13 cellular contexts compared by ENCODE assay signal in the genomic region with DNA sequence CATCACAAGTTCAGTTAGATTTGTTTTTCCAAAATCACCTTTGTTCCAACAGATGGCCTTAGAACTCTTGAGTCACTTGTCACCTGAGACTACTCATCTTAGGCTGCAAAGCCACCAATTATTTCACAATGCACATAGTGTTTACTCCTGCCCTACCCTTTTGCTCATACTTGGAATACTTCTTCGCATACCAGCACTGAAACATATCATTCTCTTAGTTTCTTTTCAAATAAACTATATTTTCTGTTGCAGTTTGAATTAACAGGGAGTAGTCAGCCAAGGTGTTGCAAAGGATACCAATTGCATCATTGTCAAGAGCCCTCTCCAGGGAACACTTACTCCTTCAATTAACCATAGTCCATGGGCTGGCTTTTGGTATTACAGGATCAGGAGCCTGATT.
A peak's percentile ranks its signal among the peaks of the same experiment; 100 is the strongest.
DNase-seq lines count a peak whose midpoint lies in the region; ATAC-seq, FAIRE-seq and TF ChIP-seq lines count a peak whose summit lies in the region.
"Had no signal": no experiment of that assay in that cellular context is flagged by ENCODE, and none has a peak within 500 bp of the region (broad histone marks: within the 10 kb centered on the region; RNA-seq: fewer than 3 reads in every experiment).

No MANE protein-coding gene starts in this region.

- ATAC-seq in A549 (peak; percentile 91 to 96), Right ventricle myocardium inferior (no peak), heart right ventricle (no peak)

- peak; percentile 69 to 85; a peak in 3 of 5 replicates for TF ChIP-seq EP300 in A549 (IDR thresholded peaks at IDR 0.05)

- no peak overlapping the region for H3K4me3 ChIP-seq in A549
- H3K4me3 ChIP-seq in heart right ventricle: no peak overlapping the region
- H3K4me3 ChIP-seq: right lobe of liver, transverse colon had no signal

- CTCF ChIA-PET in A549 (lab: Yijun Ruan, JAX): no interaction called here

- H3K27me3 ChIP-seq in heart right ventricle: no peaks in the 10 kb centered on the region
- H3K27me3 ChIP-seq: right lobe of liver, transverse colon had no signal

- intact Hi-C loops in Right ventricle myocardium inferior (cut with DNase I): no loop called here
- intact Hi-C loops in heart right ventricle (cut with DNase I): no loop called here

- H3K4me2 ChIP-seq in A549: peak overlapping the region; percentile 66

- no peak for TF ChIP-seq CTCF in A549 (IDR thresholded peaks at IDR 0.05)
- no peak for TF ChIP-seq CTCF in heart right ventricle (IDR thresholded peaks at IDR 0.05)

- POLR2A ChIA-PET in A549 (lab: Yijun Ruan, JAX): no interaction called here

- peaks cover 48% of the 10 kb centered on the region for H3K4me1 ChIP-seq in A549
- H3K4me1 ChIP-seq in heart right ventricle: peaks cover 0 to 12% (median 0%) of the 10 kb centered on the region in 9 donors
- H3K4me1 ChIP-seq: transverse colon had no signal

- WGBS in A549 (ENCODE audit: missing lambda C conversion rate): 3% methylated on average over 1 of the region's 1 CpG
- 90 to 93% methylated on average over 1 of the region's 1 CpG for WGBS in heart right ventricle, 2 donors

- peaks cover 0 to 22% (median 0%) of the 10 kb centered on the region in 9 donors for H3K36me3 ChIP-seq in heart right ventricle
- H3K36me3 ChIP-seq: right lobe of liver had no signal

- H3K9me3 ChIP-seq in A549: peaks cover 9% of the 10 kb centered on the region
- peaks cover 0 to 15% (median 6%) of the 10 kb centered on the region in 11 donors for H3K9me3 ChIP-seq in heart right ventricle
- H3K9me3 ChIP-seq: right lobe of liver had no signal

- peak overlapping the region; percentile 79 to 81 for H3K27ac ChIP-seq in A549
- no peak overlapping the region for H3K27ac ChIP-seq in heart right ventricle
- H3K27ac ChIP-seq: right lobe of liver, transverse colon had no signal

- peak; percentile 39 for FAIRE-seq in A549 (lab: Jason Lieb, UNC)

- TF ChIP-seq POLR2A in A549 (IDR thresholded peaks at IDR 0.05; ENCODE audit: low read length): no peak

- no peak; a peak in 3 of 5 replicates for TF ChIP-seq RAD21 in A549 (conservative IDR thresholded peaks at IDR 0.05 in 1 of 2, IDR thresholded peaks at IDR 0.05 in 1 of 2)

- DNase-seq in A549 (ENCODE audit: low read depth in 1 of 2, low spot score in 1 of 2) (peak; percentile 41 to 85), H4 (ENCODE audit: low spot score) (peak; percentile 75), SW480 (ENCODE audit: low spot score) (peak; percentile 73), iPS-NIHi11 (ENCODE audit: low spot score) (peak; percentile 27), Right ventricle myocardium inferior (ENCODE audit: missing footprints) (no peak), heart right ventricle (no peak)
- no peak for DNase-seq in stimulated activated CD8-positive, alpha-beta memory T cell treated with anti-CD3 and anti-CD28 coated beads, Interleukin-4, amount 100 ng/mL, for 48 hours
- DNase-seq in activated effector memory CD4-positive, alpha-beta T cell treated with Interleukin-2 at 50 U/mL for 16 hours: no peak
- DNase-seq: activated CD4-positive, alpha-beta memory T cell treated with anti-CD3 and anti-CD28 coated beads for 36 hours; C1 segment of cervical spinal cord; MV-4-11; right lobe of liver; transverse colon had no signal

TF ChIP-seq in A549, 52 proteins besides CTCF, POLR2A, EP300 and RAD21 (continues in another document):
- TF ChIP-seq NR3C1 (IDR thresholded peaks at IDR 0.05): no peak
- no peak for TF ChIP-seq ZFP36 (IDR thresholded peaks at IDR 0.05; ENCODE audit: borderline replicate concordance, partially characterized antibody)
- TF ChIP-seq JUNB (IDR thresholded peaks at IDR 0.05): peak; percentile 77
- no peak for TF ChIP-seq NFE2L2 (conservative IDR thresholded peaks at IDR 0.05; ENCODE audit: low read length)
- TF ChIP-seq FOSB (CRISPR knock-in tag; IDR thresholded peaks at IDR 0.05): no peak
- TF ChIP-seq HOXA7 (CRISPR knock-in tag; IDR thresholded peaks at IDR 0.05): no peak
- no peak for TF ChIP-seq MAZ (IDR thresholded peaks at IDR 0.05; ENCODE audit: borderline replicate concordance, low read depth, low read length)
- peak; percentile 90 to 93 for TF ChIP-seq CEBPB (IDR thresholded peaks at IDR 0.05)
- no peak for TF ChIP-seq HMGXB4 (CRISPR knock-in tag; IDR thresholded peaks at IDR 0.05; ENCODE audit: borderline replicate concordance)
- no peak for TF ChIP-seq USF2 (IDR thresholded peaks at IDR 0.05)
- TF ChIP-seq FOXS1 (CRISPR knock-in tag; IDR thresholded peaks at IDR 0.05): no peak
- TF ChIP-seq ZSCAN20 (CRISPR knock-in tag; IDR thresholded peaks at IDR 0.05): no peak
- no peak for TF ChIP-seq MYC (IDR thresholded peaks at IDR 0.05; ENCODE audit: borderline replicate concordance, low read length)
- TF ChIP-seq TP53 (CRISPR knock-in tag; IDR thresholded peaks at IDR 0.05): no peak
- TF ChIP-seq HOXB5 (CRISPR knock-in tag; IDR thresholded peaks at IDR 0.05): no peak
- TF ChIP-seq CHD2 (IDR thresholded peaks at IDR 0.05; ENCODE audit: low read length, partially characterized antibody): no peak
- TF ChIP-seq CBX8 (IDR thresholded peaks at IDR 0.05): no peak
- peak; percentile 77 for TF ChIP-seq GATA3 (IDR thresholded peaks at IDR 0.05; ENCODE audit: borderline replicate concordance)
- no peak for TF ChIP-seq TFCP2L1 (CRISPR knock-in tag; IDR thresholded peaks at IDR 0.05)
- no peak for TF ChIP-seq ZC3H11A (IDR thresholded peaks at IDR 0.05)
- TF ChIP-seq HOXB13 (CRISPR knock-in tag; IDR thresholded peaks at IDR 0.05; ENCODE audit: low read depth): no peak
- no peak for TF ChIP-seq RCOR1 (IDR thresholded peaks at IDR 0.05; ENCODE audit: low read depth, low read length)
- peak; percentile 74 to 78; a peak in 4 of 5 replicates for TF ChIP-seq JUN (IDR thresholded peaks at IDR 0.05)
- TF ChIP-seq, protein P1, sequence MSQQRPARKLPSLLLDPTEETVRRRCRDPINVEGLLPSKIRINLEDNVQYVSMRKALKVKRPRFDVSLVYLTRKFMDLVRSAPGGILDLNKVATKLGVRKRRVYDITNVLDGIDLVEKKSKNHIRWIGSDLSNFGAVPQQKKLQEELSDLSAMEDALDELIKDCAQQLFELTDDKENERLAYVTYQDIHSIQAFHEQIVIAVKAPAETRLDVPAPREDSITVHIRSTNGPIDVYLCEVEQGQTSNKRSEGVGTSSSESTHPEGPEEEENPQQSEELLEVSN (IDR thresholded peaks at IDR 0.05; ENCODE audit: borderline replicate concordance, low read depth): no peak
- 0 out of 3 replicates have a peak, but pooled peaks have one; percentile 27 for TF ChIP-seq SMC3 (IDR thresholded peaks at IDR 0.05)
- no peak for TF ChIP-seq MAX (IDR thresholded peaks at IDR 0.05)
- no peak for TF ChIP-seq HDAC2 (IDR thresholded peaks at IDR 0.05)
- TF ChIP-seq, protein P2, sequence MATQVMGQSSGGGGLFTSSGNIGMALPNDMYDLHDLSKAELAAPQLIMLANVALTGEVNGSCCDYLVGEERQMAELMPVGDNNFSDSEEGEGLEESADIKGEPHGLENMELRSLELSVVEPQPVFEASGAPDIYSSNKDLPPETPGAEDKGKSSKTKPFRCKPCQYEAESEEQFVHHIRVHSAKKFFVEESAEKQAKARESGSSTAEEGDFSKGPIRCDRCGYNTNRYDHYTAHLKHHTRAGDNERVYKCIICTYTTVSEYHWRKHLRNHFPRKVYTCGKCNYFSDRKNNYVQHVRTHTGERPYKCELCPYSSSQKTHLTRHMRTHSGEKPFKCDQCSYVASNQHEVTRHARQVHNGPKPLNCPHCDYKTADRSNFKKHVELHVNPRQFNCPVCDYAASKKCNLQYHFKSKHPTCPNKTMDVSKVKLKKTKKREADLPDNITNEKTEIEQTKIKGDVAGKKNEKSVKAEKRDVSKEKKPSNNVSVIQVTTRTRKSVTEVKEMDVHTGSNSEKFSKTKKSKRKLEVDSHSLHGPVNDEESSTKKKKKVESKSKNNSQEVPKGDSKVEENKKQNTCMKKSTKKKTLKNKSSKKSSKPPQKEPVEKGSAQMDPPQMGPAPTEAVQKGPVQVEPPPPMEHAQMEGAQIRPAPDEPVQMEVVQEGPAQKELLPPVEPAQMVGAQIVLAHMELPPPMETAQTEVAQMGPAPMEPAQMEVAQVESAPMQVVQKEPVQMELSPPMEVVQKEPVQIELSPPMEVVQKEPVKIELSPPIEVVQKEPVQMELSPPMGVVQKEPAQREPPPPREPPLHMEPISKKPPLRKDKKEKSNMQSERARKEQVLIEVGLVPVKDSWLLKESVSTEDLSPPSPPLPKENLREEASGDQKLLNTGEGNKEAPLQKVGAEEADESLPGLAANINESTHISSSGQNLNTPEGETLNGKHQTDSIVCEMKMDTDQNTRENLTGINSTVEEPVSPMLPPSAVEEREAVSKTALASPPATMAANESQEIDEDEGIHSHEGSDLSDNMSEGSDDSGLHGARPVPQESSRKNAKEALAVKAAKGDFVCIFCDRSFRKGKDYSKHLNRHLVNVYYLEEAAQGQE (IDR thresholded peaks at IDR 0.05): no peak
- no peak for TF ChIP-seq KDM1A (IDR thresholded peaks at IDR 0.05; ENCODE audit: low read depth)

Comparison
In these comparisons a context has a peak if more than half of its experiments do, and no peak if none do; other contexts are left out.
1. ATAC-seq: peak in A549 (2 of 2); none in Right ventricle myocardium inferior (single experiment) and heart right ventricle (0 of 8).
2. DNase-seq: peak in A549 (2 of 2), H4 (single experiment), SW480 (single experiment) and iPS-NIHi11 (single experiment); none in Right ventricle myocardium inferior (single experiment), stimulated activated CD8-positive, alpha-beta memory T cell treated with anti-CD3 and anti-CD28 coated beads, Interleukin-4, amount 100 ng/mL, for 48 hours (single experiment), heart right ventricle (0 of 2) and activated effector memory CD4-positive, alpha-beta T cell treated with Interleukin-2 at 50 U/mL for 16 hours (single experiment).
3. H3K27ac ChIP-seq: peak in A549 (2 of 2); none in heart right ventricle (0 of 10).